ENCODE assay signal across 1 cellular context in genomic region chr15:89385596-89386242, GRCh38.
TF ChIP-seq lines count a peak whose summit lies in the region.

No MANE protein-coding gene starts in this region.

TF ChIP-seq in H1, 55 proteins besides CTCF, POLR2A, EP300 and RAD21:
- TF ChIP-seq SUZ12 (IDR thresholded peaks at IDR 0.05; ENCODE audit: low read length) (no peak), HDAC2 (IDR thresholded peaks at IDR 0.05; ENCODE audit: borderline replicate concordance in 1 of 2, low read depth in 2 of 2, low read length in 2 of 2) (no peak), JUND (IDR thresholded peaks at IDR 0.05; ENCODE audit: low read length) (no peak), EGR1 (IDR thresholded peaks at IDR 0.05; ENCODE audit: borderline replicate concordance, low read depth, low read length) (no peak), CHD7 (IDR thresholded peaks at IDR 0.05; ENCODE audit: insufficient replicate concordance, low read length) (no peak), ATF2 (IDR thresholded peaks at IDR 0.05; ENCODE audit: low read length) (no peak), POLR2AphosphoS5 (IDR thresholded peaks at IDR 0.05; ENCODE audit: low read depth, low read length) (no peak), SP2 (IDR thresholded peaks at IDR 0.05; ENCODE audit: low read length) (no peak), ASH2L (IDR thresholded peaks at IDR 0.05; ENCODE audit: low read length) (no peak), GABPA (IDR thresholded peaks at IDR 0.05; ENCODE audit: borderline replicate concordance, insufficient read depth, low read length) (no peak), SP1 (IDR thresholded peaks at IDR 0.05; ENCODE audit: low read depth, low read length) (no peak), TEAD4 (IDR thresholded peaks at IDR 0.05; ENCODE audit: low read depth, low read length) (no peak), KDM4A (IDR thresholded peaks at IDR 0.05; ENCODE audit: low read depth, low read length, severe bottlenecking) (no peak), MAX (IDR thresholded peaks at IDR 0.05) (no peak), KDM1A (IDR thresholded peaks at IDR 0.05; ENCODE audit: borderline replicate concordance, low read length) (no peak)
